In the genomic region with DNA sequence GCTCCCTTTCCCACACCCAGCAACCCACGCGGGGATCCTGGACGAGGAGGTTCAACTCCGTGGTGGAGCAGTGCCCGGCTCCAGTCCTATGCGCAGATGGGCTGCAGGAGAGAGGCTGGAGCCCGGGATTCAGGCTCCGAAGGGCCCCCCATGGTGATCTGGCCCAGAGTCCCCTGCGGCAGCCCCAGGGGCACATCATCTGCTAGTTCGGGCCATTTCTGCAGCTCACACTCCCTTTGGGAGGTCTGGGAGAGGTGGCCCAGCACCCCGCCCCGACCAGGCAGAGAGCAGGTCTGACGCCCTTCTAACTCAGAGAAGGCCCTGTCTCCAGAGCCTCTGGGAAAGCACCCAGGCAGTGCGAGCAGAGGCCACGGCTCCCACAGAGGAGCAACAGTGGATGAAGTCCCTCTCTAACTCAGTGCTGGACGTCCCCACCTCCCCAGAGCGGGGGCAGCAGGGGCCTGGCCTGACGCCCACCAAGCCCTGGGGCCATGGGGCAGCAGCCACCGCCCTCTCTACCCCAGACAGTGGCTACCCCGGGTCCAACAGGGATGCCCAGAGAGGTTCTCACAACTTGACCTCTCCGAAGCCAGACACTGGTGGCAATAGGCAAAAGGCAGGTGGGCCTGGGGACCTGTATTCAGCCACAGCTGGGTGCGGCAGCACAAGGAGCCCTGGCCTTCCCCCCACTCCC, we compare ENCODE assay signal across 1 cellular context.
TF ChIP-seq lines count a peak whose summit lies in the region.

No MANE protein-coding gene starts in this region.

TF ChIP-seq in K562, 482 proteins besides CTCF, POLR2A, EP300 and RAD21:
- TF ChIP-seq PCBP2 (IDR thresholded peaks at IDR 0.05; ENCODE audit: low read depth, low read length, poor library complexity, severe bottlenecking) = no peak
- TF ChIP-seq FOS (IDR thresholded peaks at IDR 0.05; ENCODE audit: extremely low read depth, insufficient read length) = no peak
- TF ChIP-seq RB1 (IDR thresholded peaks at IDR 0.05; ENCODE audit: low read depth) = no peak
- TF ChIP-seq TCF7 (IDR thresholded peaks at IDR 0.05; ENCODE audit: borderline replicate concordance) = no peak
- TF ChIP-seq, protein P1, sequence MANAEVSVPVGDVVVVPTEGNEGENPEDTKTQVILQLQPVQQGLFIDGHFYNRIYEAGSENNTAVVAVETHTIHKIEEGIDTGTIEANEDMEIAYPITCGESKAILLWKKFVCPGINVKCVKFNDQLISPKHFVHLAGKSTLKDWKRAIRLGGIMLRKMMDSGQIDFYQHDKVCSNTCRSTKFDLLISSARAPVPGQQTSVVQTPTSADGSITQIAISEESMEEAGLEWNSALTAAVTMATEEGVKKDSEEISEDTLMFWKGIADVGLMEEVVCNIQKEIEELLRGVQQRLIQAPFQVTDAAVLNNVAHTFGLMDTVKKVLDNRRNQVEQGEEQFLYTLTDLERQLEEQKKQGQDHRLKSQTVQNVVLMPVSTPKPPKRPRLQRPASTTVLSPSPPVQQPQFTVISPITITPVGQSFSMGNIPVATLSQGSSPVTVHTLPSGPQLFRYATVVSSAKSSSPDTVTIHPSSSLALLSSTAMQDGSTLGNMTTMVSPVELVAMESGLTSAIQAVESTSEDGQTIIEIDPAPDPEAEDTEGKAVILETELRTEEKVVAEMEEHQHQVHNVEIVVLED (CRISPR knock-in tag; IDR thresholded peaks at IDR 0.05) = no peak
- TF ChIP-seq USF2 (CRISPR knock-in tag; IDR thresholded peaks at IDR 0.05) = no peak
- TF ChIP-seq, protein P2, sequence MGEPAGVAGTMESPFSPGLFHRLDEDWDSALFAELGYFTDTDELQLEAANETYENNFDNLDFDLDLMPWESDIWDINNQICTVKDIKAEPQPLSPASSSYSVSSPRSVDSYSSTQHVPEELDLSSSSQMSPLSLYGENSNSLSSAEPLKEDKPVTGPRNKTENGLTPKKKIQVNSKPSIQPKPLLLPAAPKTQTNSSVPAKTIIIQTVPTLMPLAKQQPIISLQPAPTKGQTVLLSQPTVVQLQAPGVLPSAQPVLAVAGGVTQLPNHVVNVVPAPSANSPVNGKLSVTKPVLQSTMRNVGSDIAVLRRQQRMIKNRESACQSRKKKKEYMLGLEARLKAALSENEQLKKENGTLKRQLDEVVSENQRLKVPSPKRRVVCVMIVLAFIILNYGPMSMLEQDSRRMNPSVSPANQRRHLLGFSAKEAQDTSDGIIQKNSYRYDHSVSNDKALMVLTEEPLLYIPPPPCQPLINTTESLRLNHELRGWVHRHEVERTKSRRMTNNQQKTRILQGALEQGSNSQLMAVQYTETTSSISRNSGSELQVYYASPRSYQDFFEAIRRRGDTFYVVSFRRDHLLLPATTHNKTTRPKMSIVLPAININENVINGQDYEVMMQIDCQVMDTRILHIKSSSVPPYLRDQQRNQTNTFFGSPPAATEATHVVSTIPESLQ (CRISPR knock-in tag; IDR thresholded peaks at IDR 0.05) = no peak
- TF ChIP-seq CEBPB (tag; IDR thresholded peaks at IDR 0.05) = no peak
- no peak for TF ChIP-seq MGA (IDR thresholded peaks at IDR 0.05)
- no peak for TF ChIP-seq ZNF586 (CRISPR knock-in tag; conservative IDR thresholded peaks at IDR 0.05)
- no peak for TF ChIP-seq NR0B1 (IDR thresholded peaks at IDR 0.05; ENCODE audit: partially characterized antibody)
